ENCODE assay signal across 34 cellular contexts in genomic region chr9:113359385-113359784, GRCh38. TPM values are rescaled to one million over a fixed set of nuclear protein-coding genes. Genes with fewer than 3 reads are reported as not detected.
"Had no signal": no experiment of that assay in that cellular context is flagged by ENCODE, and none has a peak within 500 bp of the region (broad histone marks: within the 10 kb centered on the region; RNA-seq: fewer than 3 reads in every experiment).

No MANE protein-coding gene starts in this region.

- H3K4me1 ChIP-seq: gastrocnemius medialis, neural progenitor cell, sigmoid colon, upper lobe of left lung, vagina had no signal

- ATAC-seq: gastrocnemius medialis; natural killer cell; stimulated activated memory B cell treated with anti-CD40 and anti-IgM and Interleukin-4, amounts not matched to agents 10 μg/mL and 1 μg/mL and 100 μg/mL, for 72 hours; stimulated activated naive CD8-positive, alpha-beta T cell treated with anti-CD3 and anti-CD28 coated beads, Interleukin-15, amount 100 ng/mL, for 72 hours had no signal

- H3K27me3 ChIP-seq: cardiac muscle cell, dorsolateral prefrontal cortex, neural progenitor cell, sigmoid colon, thyroid gland, upper lobe of left lung, vagina had no signal

- H3K4me3 ChIP-seq: cardiac muscle cell, coronary artery, dorsolateral prefrontal cortex, gastrocnemius medialis, neural progenitor cell, sigmoid colon, smooth muscle cell, thyroid gland, upper lobe of left lung, vagina had no signal

- DNase-seq: activated CD4-positive, alpha-beta T cell treated with anti-CD3 and anti-CD28 coated beads for 4 hours; activated CD4-positive, alpha-beta T cell treated with anti-CD3 and anti-CD28 coated beads, Interleukin-2, amount 50 U/mL, for 4 hours; activated effector memory CD4-positive, alpha-beta T cell treated with Interleukin-2 at 50 U/mL for 16 hours; activated naive CD4-positive, alpha-beta T cell treated with Interleukin-2 at 50 U/mL for 16 hours; activated T-cell treated with anti-CD3 and anti-CD28 coated beads for 4 hours; aorta; dorsolateral prefrontal cortex; effector memory CD4-positive, alpha-beta T cell; gastrocnemius medialis; glutamatergic neuron; hypothalamus; immature natural killer cell; kidney; midbrain; natural killer cell; occipital lobe; posterior cingulate gyrus; sigmoid colon; stimulated activated CD4-positive, alpha-beta T cell treated with anti-CD3 and anti-CD28 coated beads, Interleukin-1b, Interleukin-23, amount 100 ng/mL, for 48 hours; stimulated activated CD4-positive, alpha-beta T cell treated with anti-CD3 and anti-CD28 coated beads, Interleukin-4, amount 100 ng/mL, for 4 hours; stimulated activated CD8-positive, alpha-beta memory T cell treated with anti-CD3 and anti-CD28 coated beads, Interleukin-4, amount 100 ng/mL, for 48 hours; stimulated activated naive CD8-positive, alpha-beta T cell treated with anti-CD3 and anti-CD28 coated beads, Interleukin-15, amount 100 ng/mL, for 72 hours; SW 1271; T-helper 9 cell; upper lobe of left lung had no signal

- H3K27ac ChIP-seq: cardiac muscle cell, coronary artery, gastrocnemius medialis, neural progenitor cell, sigmoid colon, thyroid gland, upper lobe of left lung, vagina, VCaP had no signal

- H3K9me3 ChIP-seq: gastrocnemius medialis, sigmoid colon, thyroid gland, upper lobe of left lung, vagina had no signal

- H3K36me3 ChIP-seq: cardiac muscle cell, gastrocnemius medialis, neural progenitor cell, sigmoid colon, thyroid gland, upper lobe of left lung, vagina had no signal

RNA-seq across cellular contexts. Expression of gene BSPRY, which starts 10.0 kb away (rescaled TPM):
- total RNA-seq: lung microvascular endothelial cell, occipital lobe had no signal

RNA-seq across cellular contexts. Expression of gene WDR31, which starts 19.3 kb away (rescaled TPM):
- polyA plus RNA-seq: immature natural killer cell had no signal
